12 cellular contexts compared by ENCODE assay signal in genomic region chr16:53714080-53715050, GRCh38.
A peak's percentile ranks its signal among the peaks of the same experiment; 100 is the strongest.
DNase-seq lines count a peak whose midpoint lies in the region; ATAC-seq lines count a peak whose summit lies in the region.
"Had no signal": no experiment of that assay in that cellular context is flagged by ENCODE, and none has a peak within 500 bp of the region (broad histone marks: within the 10 kb centered on the region; RNA-seq: fewer than 3 reads in every experiment).

No MANE protein-coding gene starts in this region.

- DNase-seq in Ammon's horn (ENCODE audit: low spot score) (peak; percentile 28), NCI-H1105 treated with DMSO at 0.1 percent for 48 hours (lab: John Stamatoyannopoulos, UW) (peak; percentile 85), adipocyte (ENCODE audit: low read depth) (no peak), activated T-cell treated with anti-CD3 and anti-CD28 coated beads for 4 hours (no peak)
- DNase-seq: activated B cell treated with CpG ODN at 0.5 μM for 24 hours, small intestine had no signal

- no peak overlapping the region for H3K27ac ChIP-seq in muscle layer of colon (ENCODE audit: low read depth, low read length)
- H3K27ac ChIP-seq: BLaER1 treated with 17β-estradiol and CSF1 and Interleukin-3, amounts not matched to agents 10 nM and 100 nM had no signal

- H3K36me3 ChIP-seq in adipocyte (ENCODE audit: control insufficient read depth, insufficient read depth, low read length, severe bottlenecking) = no peaks in the 10 kb centered on the region
- H3K36me3 ChIP-seq in muscle layer of colon (ENCODE audit: insufficient read depth, low read length) = no peaks in the 10 kb centered on the region

- H3K4me1 ChIP-seq in adipocyte (ENCODE audit: control insufficient read depth, insufficient read depth, low read length) (peaks cover 71% of the 10 kb centered on the region), muscle layer of colon (ENCODE audit: insufficient read depth, low read length) (peaks cover 22% of the 10 kb centered on the region)

- H3K9ac ChIP-seq in adipocyte (ENCODE audit: low read length) (peak overlapping the region; percentile 78), muscle layer of colon (ENCODE audit: low read length) (peak overlapping the region; percentile 8)
- H3K9ac ChIP-seq: BLaER1 treated with 17β-estradiol and CSF1 and Interleukin-3, amounts not matched to agents 10 nM and 100 nM had no signal

- no peaks in the 10 kb centered on the region for H3K9me3 ChIP-seq in adipocyte (ENCODE audit: control insufficient read depth, low read length)
- no peaks in the 10 kb centered on the region for H3K9me3 ChIP-seq in muscle layer of colon (ENCODE audit: low read length)

- H3K27me3 ChIP-seq in adipocyte (replicated peaks; ENCODE audit: control insufficient read depth, insufficient read depth, low read length) (no peaks in the 10 kb centered on the region), muscle layer of colon (ENCODE audit: control insufficient read depth in 1 of 2, insufficient read depth in 2 of 2, low read length in 2 of 2) (no peaks in the 10 kb centered on the region)
- H3K27me3 ChIP-seq: BLaER1 treated with 17β-estradiol and CSF1 and Interleukin-3, amounts not matched to agents 10 nM and 100 nM had no signal

- H3K4me3 ChIP-seq in adipocyte (ENCODE audit: low read length) = peak overlapping the region; percentile 64
- no peak overlapping the region for H3K4me3 ChIP-seq in muscle layer of colon (ENCODE audit: low read depth in 1 of 2, low read length in 2 of 2)
- H3K4me3 ChIP-seq: BLaER1 treated with 17β-estradiol and CSF1 and Interleukin-3, amounts not matched to agents 10 nM and 100 nM had no signal

- no peak for ATAC-seq in GM18909 (IDR thresholded peaks at IDR 0.05; ENCODE audit: poor library complexity, unreplicated experiment)
- no peak for ATAC-seq in GM21423 (IDR thresholded peaks at IDR 0.05; ENCODE audit: unreplicated experiment)
- no peak for ATAC-seq in GM18861 (IDR thresholded peaks at IDR 0.05; ENCODE audit: unreplicated experiment)
- ATAC-seq: HCT116 had no signal

Comparison
In these comparisons a context has a peak if more than half of its experiments do, and no peak if none do; other contexts are left out.
1. DNase-seq: peak in Ammon's horn (single experiment) and NCI-H1105 treated with DMSO at 0.1 percent for 48 hours (single experiment); none in adipocyte (single experiment) and activated T-cell treated with anti-CD3 and anti-CD28 coated beads for 4 hours (single experiment).